In the genomic region with DNA sequence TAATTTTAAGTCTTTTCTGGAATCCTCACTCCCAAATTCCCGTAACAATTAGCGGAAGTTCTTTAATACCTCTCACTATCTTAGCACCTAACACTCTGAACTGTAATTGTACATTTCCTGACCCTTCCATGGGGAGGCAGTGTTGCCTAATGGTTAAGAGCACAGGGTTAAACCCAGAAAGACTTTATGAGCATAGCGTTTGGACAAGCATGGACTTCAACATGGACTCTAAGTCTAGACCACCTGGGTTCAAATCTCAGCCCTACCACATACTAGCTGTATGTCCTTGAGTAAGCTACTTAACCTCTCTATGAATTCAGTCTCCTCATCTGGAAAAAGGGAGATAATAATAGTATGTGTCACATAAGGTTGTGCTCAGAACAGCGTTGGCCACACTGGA, we compare ENCODE assay signal across 8 cellular contexts. TPM values are rescaled to one million over a fixed set of nuclear protein-coding genes. Genes with fewer than 3 reads are reported as not detected.
DNase-seq lines count a peak whose midpoint lies in the region; ATAC-seq and TF ChIP-seq lines count a peak whose summit lies in the region.

No MANE protein-coding gene starts in this region.

- peaks cover 14% of the 10 kb centered on the region for H3K4me1 ChIP-seq in RWPE2 (ENCODE audit: insufficient read depth, poor library complexity, severe bottlenecking)
- H3K4me1 ChIP-seq in psoas muscle = no peaks in the 10 kb centered on the region

- DNase-seq in NCI-H510A treated with DMSO at 0.1 percent for 48 hours (lab: John Stamatoyannopoulos, UW) (peak; percentile 25), NCI-H510A (lab: John Stamatoyannopoulos, UW) (no peak), HuH-7.5 (ENCODE audit: low spot score) (peak; percentile 25), RWPE2 (ENCODE audit: low spot score) (no peak), fibroblast of mammary gland (ENCODE audit: low read depth) (peak; percentile 61), psoas muscle (no peak), AG08396 (ENCODE audit: low spot score) (no peak)

- H3K27me3 ChIP-seq in RWPE2 (ENCODE audit: insufficient read depth, poor library complexity, severe bottlenecking) (no peaks in the 10 kb centered on the region), psoas muscle (ENCODE audit: insufficient read depth in 3 of 3, low read length in 2 of 3) (peaks cover 0 to 7% (median 0%) of the 10 kb centered on the region in 3 donors)

- H3K4me3 ChIP-seq in RWPE2 (ENCODE audit: severe bottlenecking) (no peak overlapping the region), fibroblast of mammary gland (ENCODE audit: control insufficient read depth, low read depth, low read length) (no peak overlapping the region), psoas muscle (no peak overlapping the region)

- WGBS in psoas muscle, 3 donors = 71 to 75% (median 74%) methylated on average over 4 of the region's 4 CpGs

- TF ChIP-seq CTCF in RWPE2 (IDR thresholded peaks at IDR 0.05; ENCODE audit: poor library complexity, severe bottlenecking) (peak; percentile 21), fibroblast of mammary gland (conservative IDR thresholded peaks at IDR 0.05; ENCODE audit: control insufficient read depth, insufficient read depth, low read depth, low read length) (peak; percentile 58), psoas muscle (IDR thresholded peaks at IDR 0.05) (peak; percentile 67)

- ATAC-seq in RWPE2 (ENCODE audit: low read depth) = no peak
- peak; percentile 64 to 92 (median 76) for ATAC-seq in psoas muscle
- no peak for ATAC-seq in GM18909 (IDR thresholded peaks at IDR 0.05; ENCODE audit: poor library complexity, unreplicated experiment)

- H3K9me3 ChIP-seq in RWPE2 (ENCODE audit: severe bottlenecking) = peaks cover 2% of the 10 kb centered on the region
- no peaks in the 10 kb centered on the region for H3K9me3 ChIP-seq in psoas muscle

- H3K27ac ChIP-seq in RWPE2 (ENCODE audit: poor library complexity, severe bottlenecking) (no peak overlapping the region), psoas muscle (no peak overlapping the region)

- H3K36me3 ChIP-seq in RWPE2 (ENCODE audit: low read depth) = no peaks in the 10 kb centered on the region
- H3K36me3 ChIP-seq in psoas muscle (ENCODE audit: insufficient read depth in 1 of 2, low read depth in 1 of 2) = no peaks in the 10 kb centered on the region

- intact Hi-C loops in psoas muscle (cut with DNase I) = loop anchor here in 1 of 2 donors (1.0 kb wide), 1 partner anchor 281 kb away; no protein-coding TSS in a partner anchor

RNA-seq across cellular contexts. Expression of a gene that starts 13.0 kb away (rescaled TPM):
- 10 to 100 TPM in 3 of 4 donors, 1 to 10 TPM in 1; 8.8 to 21.0 (median 11.8) TPM for total RNA-seq in psoas muscle
- polyA plus RNA-seq in psoas muscle = 10 to 100 TPM in 1 of 3 donors, 1 to 10 TPM in 2; 3.7 to 24.3 (median 4.2) TPM

RNA-seq across cellular contexts. Expression of a gene that starts 51.6 kb away (rescaled TPM):
- total RNA-seq in psoas muscle = not detected
- under 1 TPM in 2 of 3 donors, not detected in 1; 0.21 to 0.23 TPM for polyA plus RNA-seq in psoas muscle

Comparison
In these comparisons a context has a peak if more than half of its experiments do, and no peak if none do; other contexts are left out.
1. DNase-seq: peak in NCI-H510A treated with DMSO at 0.1 percent for 48 hours (single experiment), HuH-7.5 (single experiment) and fibroblast of mammary gland (single experiment); none in NCI-H510A (single experiment), RWPE2 (single experiment), psoas muscle (0 of 2) and AG08396 (single experiment).
2. ATAC-seq: peak in psoas muscle (4 of 4); none in RWPE2 (single experiment) and GM18909 (single experiment).
3. Peak in every context shown above with its lines, with median percentiles within 50 percentile points of each other: CTCF ChIP-seq.